Comparison of ENCODE assay signal across 22 cellular contexts in genomic region chr2:162457487-162457886, GRCh38.
"Had no signal": no experiment of that assay in that cellular context is flagged by ENCODE, and none has a peak within 500 bp of the region (broad histone marks: within the 10 kb centered on the region; RNA-seq: fewer than 3 reads in every experiment).

No MANE protein-coding gene starts in this region.

- H3K9me3 ChIP-seq: colonic mucosa, heart left ventricle, lower lobe of right lung, neutrophil, right atrium auricular region, sigmoid colon, tibial artery, upper lobe of left lung, uterus had no signal

- H3K4me1 ChIP-seq: colonic mucosa, heart left ventricle, lower lobe of right lung, sigmoid colon, tibial artery, upper lobe of left lung, uterus had no signal

- H3K36me3 ChIP-seq: colonic mucosa, heart left ventricle, lower lobe of right lung, neutrophil, right atrium auricular region, sigmoid colon, tibial artery, upper lobe of left lung, uterus had no signal

- H3K27me3 ChIP-seq: colonic mucosa, heart left ventricle, neutrophil, right atrium auricular region, sigmoid colon, tibial artery, upper lobe of left lung, uterus had no signal

- DNase-seq: colonic mucosa; effector CD4-positive, alpha-beta T cell; endodermal cell; erythroblast; foreskin melanocyte; heart left ventricle; hypothalamus; kidney glomerular epithelial cell; lower lobe of right lung; naive B cell; nephron progenitor cell; posterior cingulate gyrus; sigmoid colon; stimulated activated CD4-positive, alpha-beta T cell treated with anti-CD3 and anti-CD28 coated beads, Interleukin-2, amount 100 ng/mL, for 48 hours; stimulated activated naive CD8-positive, alpha-beta T cell treated with anti-CD3 and anti-CD28 coated beads, Interleukin-15, Interleukin-2, amounts not matched to agents 100 U/mL and 50 U/mL, for 24 hours; tibial artery; upper lobe of left lung; uterus had no signal

- H3K4me3 ChIP-seq: colonic mucosa, heart left ventricle, lower lobe of right lung, right atrium auricular region, sigmoid colon, skin epidermis, tibial artery, upper lobe of left lung, uterus had no signal

- H3K27ac ChIP-seq: colonic mucosa, heart left ventricle, lower lobe of right lung, neutrophil, right atrium auricular region, sigmoid colon, skin epidermis, tibial artery, upper lobe of left lung had no signal

- ATAC-seq: heart left ventricle; left lobe of liver; lower lobe of right lung; stimulated activated naive CD8-positive, alpha-beta T cell treated with anti-CD3 and anti-CD28 coated beads, Interleukin-15, Interleukin-2, amounts not matched to agents 100 U/mL and 50 U/mL, for 24 hours had no signal
